Comparison of ENCODE assay signal across 16 cellular contexts in genomic region chr4:100108869-100109268, GRCh38.
DNase-seq lines count a peak whose midpoint lies in the region; ATAC-seq and TF ChIP-seq lines count a peak whose summit lies in the region.
"Had no signal": no experiment of that assay in that cellular context is flagged by ENCODE, and none has a peak within 500 bp of the region (broad histone marks: within the 10 kb centered on the region; RNA-seq: fewer than 3 reads in every experiment).

No MANE protein-coding gene starts in this region.

- no peak overlapping the region for H3K4me3 ChIP-seq in BLaER1
- H3K4me3 ChIP-seq in OCI-LY7 (ENCODE audit: low read depth, low read length, poor library complexity, severe bottlenecking), result no peak overlapping the region
- H3K4me3 ChIP-seq in SK-N-SH (ENCODE audit: low read depth in 2 of 2, low read length in 1 of 2), result no peak overlapping the region
- H3K4me3 ChIP-seq in Caco-2 (ENCODE audit: low read depth, low read length), result no peak overlapping the region
- H3K4me3 ChIP-seq: HAP-1 had no signal

- POLR2A ChIA-PET in OCI-LY7 (lab: Charles Lee), result interaction anchor here (0.8 to 1.6 kb wide), 3 partner anchors 19 to 167 kb away, joined by 3 read pairs; no protein-coding TSS in a partner anchor
- POLR2A ChIA-PET in SK-N-SH (lab: Yijun Ruan, JAX), result no interaction called here
- POLR2A ChIA-PET in Caco-2 (lab: Charles Lee), result no interaction called here

- no peaks in the 10 kb centered on the region for H3K36me3 Mint-ChIP-seq in Caco-2 (ENCODE audit: insufficient read depth, unreplicated experiment)
- H3K36me3 Mint-ChIP-seq: CD4-positive, alpha-beta memory T cell had no signal

- no peaks in the 10 kb centered on the region for H3F3A ChIP-seq in SK-N-SH (replicated peaks; ENCODE audit: insufficient read depth)

- DNase-seq in OCI-LY7 (ENCODE audit: low spot score) (no peak), SK-N-SH (peak; percentile 5), Caco-2 (no peak), amniotic stem cell (lab: John Stamatoyannopoulos, UW) (no peak)
- DNase-seq: C1 segment of cervical spinal cord; CD4-positive, alpha-beta memory T cell; COR-L47; DMS153; DND-41; GOT3; HFFc6 had no signal

- H3K27me3 ChIP-seq in BLaER1, result no peaks in the 10 kb centered on the region
- no peaks in the 10 kb centered on the region for H3K27me3 ChIP-seq in SK-N-SH (ENCODE audit: insufficient read depth)
- H3K27me3 ChIP-seq in Caco-2 (replicated peaks; ENCODE audit: control insufficient read depth, insufficient read depth, low read length), result no peaks in the 10 kb centered on the region

- H3K9ac ChIP-seq in BLaER1, result no peak overlapping the region
- H3K9ac ChIP-seq in SK-N-SH, result no peak overlapping the region

- peaks cover 64% of the 10 kb centered on the region for H3K4me1 ChIP-seq in BLaER1
- H3K4me1 ChIP-seq in OCI-LY7 (ENCODE audit: insufficient read depth, low read length, poor library complexity, severe bottlenecking), result peaks cover 23% of the 10 kb centered on the region
- H3K4me1 ChIP-seq in SK-N-SH (ENCODE audit: control insufficient read depth in 1 of 2, insufficient read depth in 2 of 2, low read depth in 1 of 2, low read length in 1 of 2), result peaks cover 0 to 6% of the 10 kb centered on the region in 2 experiments; a peak in 3 of 4 replicates
- peaks cover 22% of the 10 kb centered on the region; the same call in 1 of the 2 replicates for H3K4me1 ChIP-seq in Caco-2

- H3K79me2 ChIP-seq in OCI-LY7 (ENCODE audit: insufficient read depth, low read depth, low read length) (no peaks in the 10 kb centered on the region), SK-N-SH (ENCODE audit: insufficient read depth) (no peaks in the 10 kb centered on the region)

- H3K9me2 ChIP-seq in OCI-LY7 (ENCODE audit: insufficient read depth, low read length) (no peaks in the 10 kb centered on the region), SK-N-SH (no peaks in the 10 kb centered on the region)

- no peak for TF ChIP-seq CTCF in OCI-LY7 (conservative IDR thresholded peaks at IDR 0.05; ENCODE audit: low read length)
- TF ChIP-seq CTCF in SK-N-SH (IDR thresholded peaks at IDR 0.05), result no peak
- no peak for TF ChIP-seq CTCF in Caco-2 (IDR thresholded peaks at IDR 0.05; ENCODE audit: insufficient read depth in 1 of 2, low read depth in 1 of 2, low read length in 1 of 2, severe bottlenecking in 1 of 2, unreplicated experiment in 1 of 2)

- H3K4me2 ChIP-seq in BLaER1 (peak overlapping the region; percentile 94), OCI-LY7 (ENCODE audit: low read length) (no peak overlapping the region), SK-N-SH (no peak overlapping the region)

- no peaks in the 10 kb centered on the region for H3K27me3 Mint-ChIP-seq in Caco-2 (ENCODE audit: insufficient read depth, unreplicated experiment)
- H3K27me3 Mint-ChIP-seq: B cell; CD4-positive, alpha-beta memory T cell had no signal

- H3K9me3 Mint-ChIP-seq in Caco-2 (ENCODE audit: unreplicated experiment), result no peaks in the 10 kb centered on the region
- H3K9me3 Mint-ChIP-seq: CD4-positive, alpha-beta memory T cell; HFFc6 had no signal

- no peak overlapping the region for H3K27ac ChIP-seq in BLaER1
- no peak overlapping the region for H3K27ac ChIP-seq in OCI-LY7 (ENCODE audit: low read depth, low read length, poor library complexity, severe bottlenecking)
- peak overlapping the region in 1 of 2 experiments; percentile 73; a peak in 2 of 4 replicates for H3K27ac ChIP-seq in SK-N-SH (ENCODE audit: low read depth in 2 of 2, low read length in 1 of 2)
- H3K27ac ChIP-seq: 22Rv1 had no signal

- no peak for ATAC-seq in HG03280 (IDR thresholded peaks at IDR 0.05; ENCODE audit: unreplicated experiment)

- CTCF ChIA-PET in OCI-LY7 (lab: Charles Lee; ENCODE audit: unreplicated experiment) (no interaction called here), SK-N-SH (lab: Yijun Ruan, JAX) (interaction anchor here (0.6 to 3.4 kb wide), 4 partner anchors 9 to 110 kb away, joined by 3 to 21 read pairs (median 7); no protein-coding TSS in a partner anchor), Caco-2 (lab: Charles Lee) (no interaction called here)

- no TSS peak for BruUV-seq in OCI-LY7 (replicated peaks; lab: Mats Ljungman, UMichigan)
- BruUV-seq in Caco-2 (replicated peaks; lab: Mats Ljungman, UMichigan), result no TSS peak

- TF ChIP-seq RAD21 in SK-N-SH (IDR thresholded peaks at IDR 0.05; ENCODE audit: low read length), result no peak

- TF ChIP-seq EP300 in SK-N-SH (IDR thresholded peaks at IDR 0.05; ENCODE audit: borderline replicate concordance in 1 of 2, low read depth in 1 of 2, low read length in 1 of 2), result peak in 1 of 2 experiments; percentile 64; a peak in 1 of 4 replicates

- intact Hi-C loops in OCI-LY7 (cut with micrococcal nuclease; ENCODE audit: unreplicated experiment) (no loop called here), Caco-2 (cut with micrococcal nuclease; ENCODE audit: unreplicated experiment) (no loop called here)

- H3K36me3 ChIP-seq in BLaER1, result no peaks in the 10 kb centered on the region
- no peaks in the 10 kb centered on the region for H3K36me3 ChIP-seq in OCI-LY7 (ENCODE audit: insufficient read depth, low read length)
- no peaks in the 10 kb centered on the region for H3K36me3 ChIP-seq in SK-N-SH (replicated peaks in 1 of 2; ENCODE audit: control insufficient read depth in 1 of 2, insufficient read depth in 2 of 2, low read length in 1 of 2)
- no peaks in the 10 kb centered on the region for H3K36me3 ChIP-seq in Caco-2 (ENCODE audit: control insufficient read depth, insufficient read depth, low read length)
- H3K36me3 ChIP-seq: HAP-1 had no signal

- no peak overlapping the region for H3K27ac Mint-ChIP-seq in Caco-2 (ENCODE audit: unreplicated experiment)
- H3K27ac Mint-ChIP-seq: B cell, HFFc6 had no signal

- H3K9me3 ChIP-seq in BLaER1 (no peaks in the 10 kb centered on the region), OCI-LY7 (ENCODE audit: low read length) (no peaks in the 10 kb centered on the region), SK-N-SH (no peaks in the 10 kb centered on the region), Caco-2 (no peaks in the 10 kb centered on the region)
- H3K9me3 ChIP-seq: HAP-1 had no signal

- no peak overlapping the region for H3K4me3 Mint-ChIP-seq in Caco-2 (ENCODE audit: unreplicated experiment)
- H3K4me3 Mint-ChIP-seq: B cell; CD4-positive, alpha-beta memory T cell; HFFc6 had no signal

- no peaks in the 10 kb centered on the region for H3K4me1 Mint-ChIP-seq in Caco-2 (ENCODE audit: low read depth, unreplicated experiment)

- H2AFZ ChIP-seq in OCI-LY7 (ENCODE audit: low read length), result peak overlapping the region; percentile 14; the same call in 1 of the 2 replicates
- H2AFZ ChIP-seq in SK-N-SH (ENCODE audit: low read depth), result no peak overlapping the region; the same call in 1 of the 2 replicates

- H4K20me1 ChIP-seq in BLaER1 (no peaks in the 10 kb centered on the region), OCI-LY7 (ENCODE audit: insufficient read depth, low read length) (no peaks in the 10 kb centered on the region), SK-N-SH (ENCODE audit: insufficient read depth) (no peaks in the 10 kb centered on the region)

TF ChIP-seq in SK-N-SH, 30 proteins besides CTCF, POLR2A, EP300 and RAD21:
- TF ChIP-seq GATA2 (CRISPR knock-in tag; IDR thresholded peaks at IDR 0.05) (peak; percentile 29; the same call in 1 of the 2 replicates), RCOR1 (IDR thresholded peaks at IDR 0.05; ENCODE audit: low read length) (peak; percentile 44; the same call in 1 of the 2 replicates), IRF3 (IDR thresholded peaks at IDR 0.05; ENCODE audit: low read depth, low read length) (no peak)
